Comparison of ENCODE assay signal across 8 cellular contexts in genomic region chr2:200944467-200945394, GRCh38. TPM values are rescaled to one million over a fixed set of nuclear protein-coding genes. Genes with fewer than 3 reads are reported as not detected.
A peak's percentile ranks its signal among the peaks of the same experiment; 100 is the strongest.
DNase-seq lines count a peak whose midpoint lies in the region; ATAC-seq, FAIRE-seq and TF ChIP-seq lines count a peak whose summit lies in the region.

No MANE protein-coding gene starts in this region.

- 0 out of 4 replicates have a peak, but pooled peaks of 1 of the 2 experiments have one; percentile 24 for TF ChIP-seq EP300 in HepG2 (IDR thresholded peaks at IDR 0.05; ENCODE audit: low read depth in 2 of 2, low read length in 2 of 2)
- peak; percentile 50; the same call in 1 of the 2 replicates for TF ChIP-seq EP300 in HepG2 (CRISPR knock-in tag; IDR thresholded peaks at IDR 0.05; ENCODE audit: borderline replicate concordance)

- H3K36me3 Mint-ChIP-seq in activated T-helper 1 cell treated with anti-CD3 and anti-CD28 coated beads, Interleukin-12 subunit alpha, Interleukin-12 subunit beta, Interleukin-2, Interleukin-4 antibody, amounts not matched to agents 30 ng/mL and 10 ng/mL and 1 ng/mL, durations not matched to agents 14 hours and 24 hours and 36 hours (ENCODE audit: low read depth): peaks cover 36% of the 10 kb centered on the region

- peaks cover 20% of the 10 kb centered on the region for H3K4me1 ChIP-seq in HepG2 (ENCODE audit: insufficient read depth, low read length)

- no peak for TF ChIP-seq RAD21 in HepG2 (CRISPR knock-in tag; IDR thresholded peaks at IDR 0.05)

- peak; percentile 65 for DNase-seq in stimulated activated naive CD4-positive, alpha-beta T cell treated with Interleukin-2 at 50 U/mL for 16 hours (lab: John Stamatoyannopoulos, UW)
- no peak for DNase-seq in stimulated activated naive CD4-positive, alpha-beta T cell (lab: John Stamatoyannopoulos, UW)
- DNase-seq in activated T-helper 1 cell treated with anti-CD3 and anti-CD28 coated beads, Interleukin-12 subunit alpha, Interleukin-12 subunit beta, Interleukin-2, Interleukin-4 antibody, amounts not matched to agents 30 ng/mL and 10 ng/mL and 1 ng/mL, durations not matched to agents 14 hours and 24 hours and 36 hours (ENCODE audit: low spot score): peak; percentile 15
- peak; percentile 82 for DNase-seq in HepG2 (ENCODE audit: low spot score)
- peak; percentile 33 for DNase-seq in urothelium cell line (ENCODE audit: low spot score)
- DNase-seq in hypothalamus (lab: John Stamatoyannopoulos, UW): no peak
- DNase-seq in head of caudate nucleus: no peak
- no peak for DNase-seq in T1000 (lab: John Stamatoyannopoulos, UW)

- no TSS peak for BruUV-seq in HepG2 (replicated peaks; lab: Mats Ljungman, UMichigan)

- no peak overlapping the region for H3K9ac ChIP-seq in HepG2 (ENCODE audit: insufficient read depth, low read depth, low read length)

- H3K27me3 Mint-ChIP-seq in activated T-helper 1 cell treated with anti-CD3 and anti-CD28 coated beads, Interleukin-12 subunit alpha, Interleukin-12 subunit beta, Interleukin-2, Interleukin-4 antibody, amounts not matched to agents 30 ng/mL and 10 ng/mL and 1 ng/mL, durations not matched to agents 14 hours and 24 hours and 36 hours (ENCODE audit: insufficient read depth): no peaks in the 10 kb centered on the region

- H3K27ac Mint-ChIP-seq in activated T-helper 1 cell treated with anti-CD3 and anti-CD28 coated beads, Interleukin-12 subunit alpha, Interleukin-12 subunit beta, Interleukin-2, Interleukin-4 antibody, amounts not matched to agents 30 ng/mL and 10 ng/mL and 1 ng/mL, durations not matched to agents 14 hours and 24 hours and 36 hours: peak overlapping the region; percentile 70

- intact Hi-C loops in activated T-helper 1 cell treated with anti-CD3 and anti-CD28 coated beads, Interleukin-12 subunit alpha, Interleukin-12 subunit beta, Interleukin-2, Interleukin-4 antibody, amounts not matched to agents 30 ng/mL and 10 ng/mL and 1 ng/mL, durations not matched to agents 14 hours and 24 hours and 36 hours (cut with micrococcal nuclease): loop anchor here (1.0 to 2.0 kb wide), 3 partner anchors 14 to 125 kb away; partner anchors contain the start of gene ORC2
- intact Hi-C loops in HepG2 (cut with micrococcal nuclease; ENCODE audit: unreplicated experiment) (no loop called here), head of caudate nucleus (cut with DNase I) (no loop called here)

- POLR2A ChIA-PET in HepG2 (lab: Yijun Ruan, JAX): interaction anchor here (0.5 to 2.9 kb wide), 12 partner anchors 12 to 238 kb away, joined by 3 to 41 read pairs (median 4); partner anchors contain the start of genes CASP10, CLK1, HYCC2 and NIF3L1

- peak overlapping the region; percentile 22 for H3K4me2 ChIP-seq in HepG2 (ENCODE audit: low read depth, low read length)

- WGBS in HepG2 (ENCODE audit: low lambda C conversion rate): 80% methylated on average over 12 of the region's 12 CpGs

- in situ Hi-C loops in HepG2 (cut with HindIII; ENCODE audit: extremely low pct_ligation_motif_present, low pct_unique_long_range_greater_than_20kb): no loop called here

- no peaks in the 10 kb centered on the region for H3K27me3 ChIP-seq in HepG2 (ENCODE audit: control insufficient read depth in 1 of 2, insufficient read depth in 2 of 2, low read length in 2 of 2)

- no peak for TF ChIP-seq POLR2A in HepG2 (IDR thresholded peaks at IDR 0.05; ENCODE audit: insufficient read depth in 1 of 2, low read depth in 2 of 2, low read length in 2 of 2)

- peak overlapping the region; percentile 17 for H3K27ac ChIP-seq in HepG2 (ENCODE audit: extremely low read length, insufficient read depth, low read length)

- no peak overlapping the region for H3K4me3 ChIP-seq in HepG2 (replicated peaks in 1 of 3; ENCODE audit: insufficient read depth in 1 of 3, low read depth in 2 of 3, low read length in 3 of 3)

- CTCF ChIA-PET in HepG2 (lab: Yijun Ruan, JAX; ENCODE audit: low intra/inter-chr PET ratio, low total read pairs): no interaction called here

- no peaks in the 10 kb centered on the region for H3K9me3 Mint-ChIP-seq in activated T-helper 1 cell treated with anti-CD3 and anti-CD28 coated beads, Interleukin-12 subunit alpha, Interleukin-12 subunit beta, Interleukin-2, Interleukin-4 antibody, amounts not matched to agents 30 ng/mL and 10 ng/mL and 1 ng/mL, durations not matched to agents 14 hours and 24 hours and 36 hours

- ATAC-seq in HepG2: peak; percentile 93

- H3K36me3 ChIP-seq in HepG2 (replicated peaks in 1 of 2; ENCODE audit: control insufficient read depth in 1 of 2, insufficient read depth in 2 of 2, low read length in 2 of 2): peaks cover 19 to 65% of the 10 kb centered on the region in 2 experiments

- no peak for TF ChIP-seq CTCF in HepG2 (CRISPR knock-in tag; IDR thresholded peaks at IDR 0.05)

- 0 out of 2 replicates have a peak, but pooled peaks cover 6% of the 10 kb centered on the region for H4K20me1 ChIP-seq in HepG2 (ENCODE audit: insufficient read depth, low read length)

- peaks cover 23% of the 10 kb centered on the region for H3K4me1 Mint-ChIP-seq in activated T-helper 1 cell treated with anti-CD3 and anti-CD28 coated beads, Interleukin-12 subunit alpha, Interleukin-12 subunit beta, Interleukin-2, Interleukin-4 antibody, amounts not matched to agents 30 ng/mL and 10 ng/mL and 1 ng/mL, durations not matched to agents 14 hours and 24 hours and 36 hours (ENCODE audit: low read depth)

- no peaks in the 10 kb centered on the region for H3K79me2 ChIP-seq in HepG2 (ENCODE audit: insufficient read depth, low read length)

- H3K4me3 Mint-ChIP-seq in activated T-helper 1 cell treated with anti-CD3 and anti-CD28 coated beads, Interleukin-12 subunit alpha, Interleukin-12 subunit beta, Interleukin-2, Interleukin-4 antibody, amounts not matched to agents 30 ng/mL and 10 ng/mL and 1 ng/mL, durations not matched to agents 14 hours and 24 hours and 36 hours: no peak overlapping the region

- no peak overlapping the region for H2AFZ ChIP-seq in HepG2 (ENCODE audit: low read length)

- H3K9me3 ChIP-seq in HepG2 (ENCODE audit: low read length): no peaks in the 10 kb centered on the region

- FAIRE-seq in HepG2 (lab: Jason Lieb, UNC) (no peak), urothelium cell line (lab: Jason Lieb, UNC) (peak; percentile 35)

RNA-seq across cellular contexts. Expression of gene ORC2, which starts 18.7 kb away (rescaled TPM):
- total RNA-seq in activated T-helper 1 cell treated with anti-CD3 and anti-CD28 coated beads, Interleukin-12 subunit alpha, Interleukin-12 subunit beta, Interleukin-2, Interleukin-4 antibody, amounts not matched to agents 30 ng/mL and 10 ng/mL and 1 ng/mL, durations not matched to agents 14 hours and 24 hours and 36 hours: 63.1 and 63.3 TPM in 2 replicates
- total RNA-seq in HepG2 (2016; rRNA removed; fragmentation: Illumina TruSeq; extraction: Trizol): 58.3 and 73.5 TPM in 2 replicates
- 35.1 and 42.3 TPM in 2 replicates for total RNA-seq in HepG2 (2016; cell fraction: cytosol; rRNA removed; fragmentation: Illumina TruSeq; extraction: Trizol; ENCODE audit: low read depth)
- total RNA-seq in HepG2 (2016; cell fraction: insoluble cytoplasmic fraction; rRNA removed; fragmentation: Illumina TruSeq; extraction: Trizol): 57.9 and 72.3 TPM in 2 replicates
- total RNA-seq in HepG2 (2016; cell fraction: membrane; rRNA removed; fragmentation: Illumina TruSeq; extraction: Trizol): 23.7 and 25.8 TPM in 2 replicates
- total RNA-seq in HepG2 (2016; cell fraction: nucleus; rRNA removed; fragmentation: Illumina TruSeq; extraction: Trizol): 84.7 and 104 TPM in 2 replicates
- polyA plus RNA-seq in HepG2 (2011; rRNA removed): 17.8 and 19.3 TPM in 2 replicates
- polyA plus RNA-seq in HepG2 (2011; cell fraction: cytosol; rRNA removed): 3.8 and 5.6 TPM in 2 replicates
- 56.9 and 65.1 TPM in 2 replicates for polyA plus RNA-seq in HepG2 (2011; cell fraction: nucleus; rRNA removed)
- polyA plus RNA-seq in HepG2 (2012): 31.7 and 53.3 TPM in 2 replicates
- polyA plus RNA-seq in HepG2 (2016; cell fraction: cytosol; fragmentation: Illumina TruSeq; extraction: Trizol; ENCODE audit: low read depth): 2.8 and 3.0 TPM in 2 replicates
- polyA plus RNA-seq in HepG2 (2016; cell fraction: insoluble cytoplasmic fraction; fragmentation: Illumina TruSeq; extraction: Trizol; ENCODE audit: low read depth): 49.7 and 56.0 TPM in 2 replicates
- polyA plus RNA-seq in HepG2 (2016; cell fraction: membrane; fragmentation: Illumina TruSeq; extraction: Trizol; ENCODE audit: low read depth): 6.0 and 6.1 TPM in 2 replicates
- polyA plus RNA-seq in HepG2 (2016; cell fraction: nucleus; fragmentation: Illumina TruSeq; extraction: Trizol; ENCODE audit: insufficient read depth, low read depth): 194 and 196 TPM in 2 replicates
- 4.6 and 6.1 TPM in 2 replicates for polyA minus RNA-seq in HepG2 (2011; rRNA and poly(A)+ RNA removed; ENCODE audit: low replicate concordance)
- 9.2 and 14.9 TPM in 2 replicates for polyA minus RNA-seq in HepG2 (2011; cell fraction: cytosol; rRNA and poly(A)+ RNA removed)
- polyA minus RNA-seq in HepG2 (2011; cell fraction: nucleus; rRNA and poly(A)+ RNA removed): 48.9 and 55.0 TPM in 2 replicates

RNA-seq across cellular contexts. Expression of gene NIF3L1, which starts 55.6 kb away (rescaled TPM):
- 26.6 and 27.3 TPM in 2 replicates for total RNA-seq in activated T-helper 1 cell treated with anti-CD3 and anti-CD28 coated beads, Interleukin-12 subunit alpha, Interleukin-12 subunit beta, Interleukin-2, Interleukin-4 antibody, amounts not matched to agents 30 ng/mL and 10 ng/mL and 1 ng/mL, durations not matched to agents 14 hours and 24 hours and 36 hours
- total RNA-seq in HepG2 (2016; rRNA removed; fragmentation: Illumina TruSeq; extraction: Trizol): 67.9 and 98.5 TPM in 2 replicates
- total RNA-seq in HepG2 (2016; cell fraction: cytosol; rRNA removed; fragmentation: Illumina TruSeq; extraction: Trizol; ENCODE audit: low read depth): 23.3 and 24.5 TPM in 2 replicates
- 69.4 and 101 TPM in 2 replicates for total RNA-seq in HepG2 (2016; cell fraction: insoluble cytoplasmic fraction; rRNA removed; fragmentation: Illumina TruSeq; extraction: Trizol)
- total RNA-seq in HepG2 (2016; cell fraction: membrane; rRNA removed; fragmentation: Illumina TruSeq; extraction: Trizol): 38.9 and 41.8 TPM in 2 replicates
- total RNA-seq in HepG2 (2016; cell fraction: nucleus; rRNA removed; fragmentation: Illumina TruSeq; extraction: Trizol): 33.1 and 39.6 TPM in 2 replicates
- 55.1 and 75.2 TPM in 2 replicates for polyA plus RNA-seq in HepG2 (2011; rRNA removed)
- 54.9 and 60.1 TPM in 2 replicates for polyA plus RNA-seq in HepG2 (2011; cell fraction: cytosol; rRNA removed)
- polyA plus RNA-seq in HepG2 (2011; cell fraction: nucleus; rRNA removed): 40.7 and 44.2 TPM in 2 replicates
- polyA plus RNA-seq in HepG2 (2012): 21.5 and 30.3 TPM in 2 replicates
- 8.6 and 9.7 TPM in 2 replicates for polyA plus RNA-seq in HepG2 (2016; cell fraction: cytosol; fragmentation: Illumina TruSeq; extraction: Trizol; ENCODE audit: low read depth)
- polyA plus RNA-seq in HepG2 (2016; cell fraction: insoluble cytoplasmic fraction; fragmentation: Illumina TruSeq; extraction: Trizol; ENCODE audit: low read depth): 84.9 and 85.4 TPM in 2 replicates
- 16.6 and 16.7 TPM in 2 replicates for polyA plus RNA-seq in HepG2 (2016; cell fraction: membrane; fragmentation: Illumina TruSeq; extraction: Trizol; ENCODE audit: low read depth)
- 50.4 and 53.5 TPM in 2 replicates for polyA plus RNA-seq in HepG2 (2016; cell fraction: nucleus; fragmentation: Illumina TruSeq; extraction: Trizol; ENCODE audit: insufficient read depth, low read depth)
- 57.1 and 72.0 TPM in 2 replicates for polyA minus RNA-seq in HepG2 (2011; rRNA and poly(A)+ RNA removed; ENCODE audit: low replicate concordance)
- 24.0 and 28.5 TPM in 2 replicates for polyA minus RNA-seq in HepG2 (2011; cell fraction: cytosol; rRNA and poly(A)+ RNA removed)
- 33.3 and 35.7 TPM in 2 replicates for polyA minus RNA-seq in HepG2 (2011; cell fraction: nucleus; rRNA and poly(A)+ RNA removed)

RNA-seq across cellular contexts. Expression of gene PPIL3, which starts 55.9 kb away (rescaled TPM):
- total RNA-seq in activated T-helper 1 cell treated with anti-CD3 and anti-CD28 coated beads, Interleukin-12 subunit alpha, Interleukin-12 subunit beta, Interleukin-2, Interleukin-4 antibody, amounts not matched to agents 30 ng/mL and 10 ng/mL and 1 ng/mL, durations not matched to agents 14 hours and 24 hours and 36 hours: 44.2 TPM in 2 replicates
- total RNA-seq in HepG2 (2016; rRNA removed; fragmentation: Illumina TruSeq; extraction: Trizol): 98.7 and 126 TPM in 2 replicates
- 48.4 and 52.9 TPM in 2 replicates for total RNA-seq in HepG2 (2016; cell fraction: cytosol; rRNA removed; fragmentation: Illumina TruSeq; extraction: Trizol; ENCODE audit: low read depth)
- total RNA-seq in HepG2 (2016; cell fraction: insoluble cytoplasmic fraction; rRNA removed; fragmentation: Illumina TruSeq; extraction: Trizol): 84.1 and 125 TPM in 2 replicates
- 78.2 and 94.7 TPM in 2 replicates for total RNA-seq in HepG2 (2016; cell fraction: membrane; rRNA removed; fragmentation: Illumina TruSeq; extraction: Trizol)
- total RNA-seq in HepG2 (2016; cell fraction: nucleus; rRNA removed; fragmentation: Illumina TruSeq; extraction: Trizol): 47.6 and 50.4 TPM in 2 replicates
- 81.8 and 107 TPM in 2 replicates for polyA plus RNA-seq in HepG2 (2011; rRNA removed)
- polyA plus RNA-seq in HepG2 (2011; cell fraction: cytosol; rRNA removed): 53.4 and 68.3 TPM in 2 replicates
- polyA plus RNA-seq in HepG2 (2011; cell fraction: nucleus; rRNA removed): 46.2 and 54.3 TPM in 2 replicates
- 102 and 132 TPM in 2 replicates for polyA plus RNA-seq in HepG2 (2012)
- polyA plus RNA-seq in HepG2 (2016; cell fraction: cytosol; fragmentation: Illumina TruSeq; extraction: Trizol; ENCODE audit: low read depth): 46.7 and 53.3 TPM in 2 replicates
- polyA plus RNA-seq in HepG2 (2016; cell fraction: insoluble cytoplasmic fraction; fragmentation: Illumina TruSeq; extraction: Trizol; ENCODE audit: low read depth): 143 and 147 TPM in 2 replicates
- polyA plus RNA-seq in HepG2 (2016; cell fraction: membrane; fragmentation: Illumina TruSeq; extraction: Trizol; ENCODE audit: low read depth): 79.9 and 84.5 TPM in 2 replicates
- 90.6 and 109 TPM in 2 replicates for polyA plus RNA-seq in HepG2 (2016; cell fraction: nucleus; fragmentation: Illumina TruSeq; extraction: Trizol; ENCODE audit: insufficient read depth, low read depth)
- polyA minus RNA-seq in HepG2 (2011; rRNA and poly(A)+ RNA removed; ENCODE audit: low replicate concordance): 13.9 and 16.0 TPM in 2 replicates
- 25.3 and 29.8 TPM in 2 replicates for polyA minus RNA-seq in HepG2 (2011; cell fraction: cytosol; rRNA and poly(A)+ RNA removed)
- 35.9 and 56.9 TPM in 2 replicates for polyA minus RNA-seq in HepG2 (2011; cell fraction: nucleus; rRNA and poly(A)+ RNA removed)

Comparison
In these comparisons a context has a peak if more than half of its experiments do, and no peak if none do; other contexts are left out.
1. DNase-seq: peak in stimulated activated naive CD4-positive, alpha-beta T cell treated with Interleukin-2 at 50 U/mL for 16 hours (single experiment), activated T-helper 1 cell treated with anti-CD3 and anti-CD28 coated beads, Interleukin-12 subunit alpha, Interleukin-12 subunit beta, Interleukin-2, Interleukin-4 antibody, amounts not matched to agents 30 ng/mL and 10 ng/mL and 1 ng/mL, durations not matched to agents 14 hours and 24 hours and 36 hours (single experiment), HepG2 (single experiment) and urothelium cell line (single experiment); none in stimulated activated naive CD4-positive, alpha-beta T cell (0 of 6), hypothalamus (0 of 51), head of caudate nucleus (0 of 42) and T1000 (single experiment).